ENCODE assay signal across 9 cellular contexts in genomic region chr7:111092406-111093160, GRCh38. TPM values are rescaled to one million over a fixed set of nuclear protein-coding genes. Genes with fewer than 3 reads are reported as not detected.
DNase-seq lines count a peak whose midpoint lies in the region; ATAC-seq and TF ChIP-seq lines count a peak whose summit lies in the region.
"Had no signal": no experiment of that assay in that cellular context is flagged by ENCODE, and none has a peak within 500 bp of the region (broad histone marks: within the 10 kb centered on the region; RNA-seq: fewer than 3 reads in every experiment).

No MANE protein-coding gene starts in this region.

- ATAC-seq in GM19463 (IDR thresholded peaks at IDR 0.05; ENCODE audit: unreplicated experiment), result peak; percentile 46

- TF ChIP-seq CTCF in AG04450 (IDR thresholded peaks at IDR 0.05; ENCODE audit: low read depth, low read length) (no peak), endodermal cell (conservative IDR thresholded peaks at IDR 0.05) (no peak), A673 (conservative IDR thresholded peaks at IDR 0.05; ENCODE audit: low read depth, low read length) (no peak)

- H3K9me3 ChIP-seq in AG04450 (ENCODE audit: control insufficient read depth, insufficient read depth, low read length) (no peaks in the 10 kb centered on the region), endodermal cell (ENCODE audit: control insufficient read depth, low read length) (no peaks in the 10 kb centered on the region), A673 (ENCODE audit: low read depth, low read length, poor library complexity, severe bottlenecking) (no peaks in the 10 kb centered on the region)

- H3K4me1 ChIP-seq in endodermal cell (ENCODE audit: control insufficient read depth, insufficient read depth, low read length), result peaks cover 12% of the 10 kb centered on the region
- H3K4me1 ChIP-seq in A673 (ENCODE audit: insufficient read depth, low read length, poor library complexity, severe bottlenecking), result peaks cover 20% of the 10 kb centered on the region

- peak overlapping the region; percentile 55 for H3K4me3 ChIP-seq in AG04450 (ENCODE audit: low read depth, low read length)
- H3K4me3 ChIP-seq in endodermal cell (ENCODE audit: low read length), result peak overlapping the region; percentile 14
- H3K4me3 ChIP-seq in A673 (ENCODE audit: low read depth, low read length, poor library complexity, severe bottlenecking), result no peak overlapping the region

- no peak for DNase-seq in AG04450 (ENCODE audit: low read depth, low spot score)
- DNase-seq in NCI-H1105 (lab: John Stamatoyannopoulos, UW), result peak; percentile 26
- no peak for DNase-seq in endodermal cell
- no peak for DNase-seq in GM19238 (ENCODE audit: insufficient read length, low spot score)
- DNase-seq in A673 (ENCODE audit: low spot score), result no peak
- no peak for DNase-seq in NCI-H526 (lab: John Stamatoyannopoulos, UW)
- no peak for DNase-seq in cerebellar nuclear complex (lab: John Stamatoyannopoulos, UW)

- no peaks in the 10 kb centered on the region for H3K9me3 Mint-ChIP-seq in endodermal cell

- H3K27ac ChIP-seq in AG04450 (ENCODE audit: low read depth, low read length) (no peak overlapping the region), endodermal cell (ENCODE audit: low read depth, low read length) (peak overlapping the region; percentile 25), A673 (ENCODE audit: low read depth, low read length, poor library complexity, severe bottlenecking) (no peak overlapping the region)
- H3K27ac ChIP-seq: VCaP had no signal

- H3K27me3 ChIP-seq in AG04450 (ENCODE audit: control insufficient read depth, insufficient read depth, low read length), result no peaks in the 10 kb centered on the region
- no peaks in the 10 kb centered on the region for H3K27me3 ChIP-seq in endodermal cell (ENCODE audit: control insufficient read depth, insufficient read depth, low read length, poor library complexity, severe bottlenecking)
- no peaks in the 10 kb centered on the region for H3K27me3 ChIP-seq in A673 (replicated peaks; ENCODE audit: insufficient read depth, low read depth, low read length, poor library complexity)

- H3K36me3 ChIP-seq in endodermal cell (ENCODE audit: control insufficient read depth, insufficient read depth, low read length), result no peaks in the 10 kb centered on the region
- H3K36me3 ChIP-seq in A673 (ENCODE audit: insufficient read depth, low read length, poor library complexity, severe bottlenecking), result no peaks in the 10 kb centered on the region

- H3K36me3 Mint-ChIP-seq in endodermal cell (ENCODE audit: low read depth), result no peaks in the 10 kb centered on the region

- H3K27me3 Mint-ChIP-seq in endodermal cell (ENCODE audit: insufficient read depth), result no peaks in the 10 kb centered on the region

- H3K4me1 Mint-ChIP-seq in endodermal cell, result peaks cover 59% of the 10 kb centered on the region

- POLR2A ChIA-PET in AG04450 (lab: Yijun Ruan, JAX) (no interaction called here), A673 (lab: Charles Lee; ENCODE audit: low non-redundant PET) (no interaction called here)

- H3K27ac Mint-ChIP-seq in endodermal cell, result no peak overlapping the region

- whole genome bisulfite sequencing in endodermal cell (ENCODE audit: insufficient coverage in 1 of 2, insufficient read length in 1 of 2), 2 experiments, result 20 to 55% methylated on average over 1 to 2 of the region's 2 CpGs

- CTCF ChIA-PET in AG04450 (lab: Charles Lee), result interaction anchor here (0.6 to 1.2 kb wide), 5 partner anchors 9 to 986 kb away, joined by 3 to 4 read pairs (median 3); no protein-coding TSS in a partner anchor
- CTCF ChIA-PET in A673 (lab: Charles Lee), result no interaction called here

- no peak overlapping the region for H3K9ac ChIP-seq in endodermal cell (ENCODE audit: extremely low read depth, low read length, poor library complexity, severe bottlenecking)

- intact Hi-C loops in A673 (cut with micrococcal nuclease; ENCODE audit: unreplicated experiment), result loop anchor here (5.0 to 10.0 kb wide), 3 partner anchors 258 to 640 kb away; no protein-coding TSS in a partner anchor

- no TSS peak for BruUV-seq in A673 (replicated peaks; lab: Mats Ljungman, UMichigan)

- H3K4me3 Mint-ChIP-seq in endodermal cell, result peak overlapping the region; percentile 23

RNA-seq across cellular contexts. Expression of gene LRRN3, which starts 1.7 kb away (rescaled TPM):
- polyA plus RNA-seq in AG04450 (2011; rRNA removed), result 8.3 and 12.0 TPM in 2 replicates
- 4.3 and 7.1 TPM in 2 replicates for polyA minus RNA-seq in AG04450 (2011; rRNA and poly(A)+ RNA removed)
- total RNA-seq in endodermal cell (1 to 10 TPM in 1 of 2 donors, not detected in 1; 1.3 TPM), A673 (2021) (not detected in 2 replicates)
- 45.1 TPM for polyA plus RNA-seq in endodermal cell (2013, experiment 1 of 2)
- polyA plus RNA-seq in endodermal cell (2013, experiment 2 of 2), result 44.2 TPM
